21 cellular contexts compared by ENCODE assay signal in the genomic region with DNA sequence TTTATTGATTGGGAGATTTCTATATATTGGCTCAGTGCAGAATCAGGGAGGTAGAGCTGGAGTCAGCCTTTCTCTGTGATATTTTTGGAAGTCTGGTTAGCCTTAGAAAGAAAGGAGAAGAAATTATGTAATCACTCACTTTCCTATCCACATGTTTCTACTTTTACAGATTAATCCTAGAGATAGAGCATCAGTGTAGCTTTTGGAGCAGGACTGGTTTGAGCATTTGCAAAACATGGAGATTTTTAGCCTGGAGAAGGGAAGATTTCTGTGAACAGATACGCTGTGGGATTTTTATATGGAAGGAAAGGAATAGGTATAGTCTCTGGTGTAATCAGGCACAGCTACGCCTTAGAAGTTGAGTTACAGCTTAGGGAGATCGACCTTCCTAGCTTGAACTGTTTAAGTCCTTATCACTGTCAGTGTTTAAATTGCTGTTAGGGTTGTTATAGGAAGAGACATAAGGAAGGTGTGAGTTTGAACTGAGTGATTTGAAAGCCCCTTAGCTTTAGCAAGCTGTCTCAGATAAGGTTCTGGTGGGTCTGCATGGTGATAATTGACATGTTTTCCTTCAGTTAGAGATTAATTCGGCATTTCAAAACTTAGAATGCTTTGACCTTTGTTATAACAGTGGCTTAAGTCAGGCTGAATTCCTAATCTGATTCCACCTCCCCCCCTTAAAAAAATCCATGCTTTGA.
A peak's percentile ranks its signal among the peaks of the same experiment; 100 is the strongest.
DNase-seq lines count a peak whose midpoint lies in the region; ATAC-seq and TF ChIP-seq lines count a peak whose summit lies in the region.
"Had no signal": no experiment of that assay in that cellular context is flagged by ENCODE, and none has a peak within 500 bp of the region (broad histone marks: within the 10 kb centered on the region; RNA-seq: fewer than 3 reads in every experiment).

No MANE protein-coding gene starts in this region.

- no peaks in the 10 kb centered on the region for H3K27me3 Mint-ChIP-seq in stimulated activated naive CD8-positive, alpha-beta T cell treated with anti-CD3 and anti-CD28 coated beads, Interleukin-15, Interleukin-2, amounts not matched to agents 100 ng/mL and 50 ng/mL, for 24 hours
- H3K27me3 Mint-ChIP-seq in stimulated activated naive CD8-positive, alpha-beta T cell treated with anti-CD3 and anti-CD28 coated beads, Interleukin-15, amount 100 ng/mL, for 72 hours = no peaks in the 10 kb centered on the region
- no peaks in the 10 kb centered on the region for H3K27me3 Mint-ChIP-seq in memory B cell
- H3K27me3 Mint-ChIP-seq: activated CD4-positive, alpha-beta memory T cell treated with anti-CD3 and anti-CD28 coated beads, Interleukin-2, amount 10 ng/mL, durations not matched to agents 7 days and 5 days; activated naive CD4-positive, alpha-beta T cell treated with anti-CD3 and anti-CD28 coated beads, Interleukin-2, amount 50 U/mL, for 24 hours; CD4-positive, alpha-beta T cell had no signal

- no peaks in the 10 kb centered on the region for H3K27me3 ChIP-seq in WERI-Rb-1 (ENCODE audit: insufficient read depth, low read depth, severe bottlenecking)

- H3K4me3 Mint-ChIP-seq in stimulated activated naive CD8-positive, alpha-beta T cell treated with anti-CD3 and anti-CD28 coated beads, Interleukin-15, Interleukin-2, amounts not matched to agents 100 ng/mL and 50 ng/mL, for 24 hours = no peak overlapping the region
- no peak overlapping the region for H3K4me3 Mint-ChIP-seq in stimulated activated naive CD8-positive, alpha-beta T cell treated with anti-CD3 and anti-CD28 coated beads, Interleukin-15, amount 100 ng/mL, for 72 hours
- no peak overlapping the region for H3K4me3 Mint-ChIP-seq in memory B cell
- H3K4me3 Mint-ChIP-seq: activated CD4-positive, alpha-beta memory T cell treated with anti-CD3 and anti-CD28 coated beads, Interleukin-2, amount 10 ng/mL, durations not matched to agents 7 days and 5 days; activated naive CD4-positive, alpha-beta T cell treated with anti-CD3 and anti-CD28 coated beads, Interleukin-2, amount 50 U/mL, for 24 hours; activated T-cell treated with anti-CD3 and anti-CD28 coated beads, Interleukin-2, amount 50 U/mL, for 4 hours; CD4-positive, alpha-beta T cell had no signal

- no peak for TF ChIP-seq CTCF in WERI-Rb-1 (IDR thresholded peaks at IDR 0.05; ENCODE audit: low read depth, low read length)

- no peak overlapping the region for H3K4me3 ChIP-seq in WERI-Rb-1 (ENCODE audit: low read depth, low read length)
- H3K4me3 ChIP-seq: HAP-1, thoracic aorta had no signal

- no peak for DNase-seq in stimulated activated naive CD8-positive, alpha-beta T cell treated with anti-CD3 and anti-CD28 coated beads, Interleukin-15, amount 100 ng/mL, for 72 hours
- DNase-seq in WERI-Rb-1 (no peak), memory B cell (ENCODE audit: low spot score in 2 of 2) (no peak), NCI-H345 (lab: John Stamatoyannopoulos, UW) (no peak), LoVo (ENCODE audit: low spot score) (no peak)
- DNase-seq: ACHN; activated CD4-positive, alpha-beta memory T cell treated with anti-CD3 and anti-CD28 coated beads, Interleukin-2, amount 10 ng/mL, durations not matched to agents 7 days and 5 days; activated T-cell treated with anti-CD3 and anti-CD28 coated beads, Interleukin-2, amount 50 U/mL, for 4 hours; CD4-positive, alpha-beta T cell; DMS53; NCI-H1694; NCI-H226; T-helper 1 cell had no signal

- 0 out of 2 replicates have a peak overlapping the region, but pooled peaks have one; percentile 4 for H3K27ac ChIP-seq in WERI-Rb-1
- H3K27ac ChIP-seq: thoracic aorta, VCaP had no signal

- peaks cover 56% of the 10 kb centered on the region for H3K36me3 Mint-ChIP-seq in stimulated activated naive CD8-positive, alpha-beta T cell treated with anti-CD3 and anti-CD28 coated beads, Interleukin-15, Interleukin-2, amounts not matched to agents 100 ng/mL and 50 ng/mL, for 24 hours (ENCODE audit: low read depth)
- peaks cover 13% of the 10 kb centered on the region for H3K36me3 Mint-ChIP-seq in memory B cell

- H3K9me3 Mint-ChIP-seq in stimulated activated naive CD8-positive, alpha-beta T cell treated with anti-CD3 and anti-CD28 coated beads, Interleukin-15, Interleukin-2, amounts not matched to agents 100 ng/mL and 50 ng/mL, for 24 hours = no peaks in the 10 kb centered on the region
- no peaks in the 10 kb centered on the region for H3K9me3 Mint-ChIP-seq in stimulated activated naive CD8-positive, alpha-beta T cell treated with anti-CD3 and anti-CD28 coated beads, Interleukin-15, amount 100 ng/mL, for 72 hours
- no peaks in the 10 kb centered on the region for H3K9me3 Mint-ChIP-seq in memory B cell
- H3K9me3 Mint-ChIP-seq: activated CD4-positive, alpha-beta memory T cell treated with anti-CD3 and anti-CD28 coated beads, Interleukin-2, amount 10 ng/mL, durations not matched to agents 7 days and 5 days; activated naive CD4-positive, alpha-beta T cell treated with anti-CD3 and anti-CD28 coated beads, Interleukin-2, amount 50 U/mL, for 24 hours; activated T-cell treated with anti-CD3 and anti-CD28 coated beads, Interleukin-2, amount 50 U/mL, for 4 hours; CD4-positive, alpha-beta T cell had no signal

- H3K9me3 ChIP-seq in WERI-Rb-1 (ENCODE audit: severe bottlenecking) = no peaks in the 10 kb centered on the region
- H3K9me3 ChIP-seq: HAP-1, thoracic aorta had no signal

- peaks cover 26% of the 10 kb centered on the region for H3K36me3 ChIP-seq in WERI-Rb-1

- peak overlapping the region; percentile 10 for H3K27ac Mint-ChIP-seq in stimulated activated naive CD8-positive, alpha-beta T cell treated with anti-CD3 and anti-CD28 coated beads, Interleukin-15, Interleukin-2, amounts not matched to agents 100 ng/mL and 50 ng/mL, for 24 hours
- H3K27ac Mint-ChIP-seq in stimulated activated naive CD8-positive, alpha-beta T cell treated with anti-CD3 and anti-CD28 coated beads, Interleukin-15, amount 100 ng/mL, for 72 hours = no peak overlapping the region
- H3K27ac Mint-ChIP-seq in memory B cell = peak overlapping the region; percentile 36
- H3K27ac Mint-ChIP-seq: activated CD4-positive, alpha-beta memory T cell treated with anti-CD3 and anti-CD28 coated beads, Interleukin-2, amount 10 ng/mL, durations not matched to agents 7 days and 5 days; activated naive CD4-positive, alpha-beta T cell treated with anti-CD3 and anti-CD28 coated beads, Interleukin-2, amount 50 U/mL, for 24 hours had no signal

- peaks cover 55% of the 10 kb centered on the region for H3K4me1 Mint-ChIP-seq in stimulated activated naive CD8-positive, alpha-beta T cell treated with anti-CD3 and anti-CD28 coated beads, Interleukin-15, Interleukin-2, amounts not matched to agents 100 ng/mL and 50 ng/mL, for 24 hours (ENCODE audit: low read depth)
- peaks cover 58% of the 10 kb centered on the region for H3K4me1 Mint-ChIP-seq in stimulated activated naive CD8-positive, alpha-beta T cell treated with anti-CD3 and anti-CD28 coated beads, Interleukin-15, amount 100 ng/mL, for 72 hours
- peaks cover 13% of the 10 kb centered on the region for H3K4me1 Mint-ChIP-seq in memory B cell

- no peak for ATAC-seq in stimulated activated naive CD8-positive, alpha-beta T cell treated with anti-CD3 and anti-CD28 coated beads, Interleukin-15, amount 100 ng/mL, for 72 hours
- no peak for ATAC-seq in memory B cell (ENCODE audit: low read depth)
- no peak for ATAC-seq in HG03442 (IDR thresholded peaks at IDR 0.05; ENCODE audit: unreplicated experiment)
- ATAC-seq in GM19455 (IDR thresholded peaks at IDR 0.05; ENCODE audit: unreplicated experiment) = no peak
- ATAC-seq: activated T-cell treated with anti-CD3 and anti-CD28 coated beads, Interleukin-2, amount 50 U/mL, for 4 hours; HepG2 had no signal

Comparison
In these comparisons a context has a peak if more than half of its experiments do, and no peak if none do; other contexts are left out.
1. H3K27ac Mint-ChIP-seq: peak in stimulated activated naive CD8-positive, alpha-beta T cell treated with anti-CD3 and anti-CD28 coated beads, Interleukin-15, Interleukin-2, amounts not matched to agents 100 ng/mL and 50 ng/mL, for 24 hours (single experiment) and memory B cell (single experiment); none in stimulated activated naive CD8-positive, alpha-beta T cell treated with anti-CD3 and anti-CD28 coated beads, Interleukin-15, amount 100 ng/mL, for 72 hours (0 of 2).